ENCODE assay signal across 8 cellular contexts in the genomic region with DNA sequence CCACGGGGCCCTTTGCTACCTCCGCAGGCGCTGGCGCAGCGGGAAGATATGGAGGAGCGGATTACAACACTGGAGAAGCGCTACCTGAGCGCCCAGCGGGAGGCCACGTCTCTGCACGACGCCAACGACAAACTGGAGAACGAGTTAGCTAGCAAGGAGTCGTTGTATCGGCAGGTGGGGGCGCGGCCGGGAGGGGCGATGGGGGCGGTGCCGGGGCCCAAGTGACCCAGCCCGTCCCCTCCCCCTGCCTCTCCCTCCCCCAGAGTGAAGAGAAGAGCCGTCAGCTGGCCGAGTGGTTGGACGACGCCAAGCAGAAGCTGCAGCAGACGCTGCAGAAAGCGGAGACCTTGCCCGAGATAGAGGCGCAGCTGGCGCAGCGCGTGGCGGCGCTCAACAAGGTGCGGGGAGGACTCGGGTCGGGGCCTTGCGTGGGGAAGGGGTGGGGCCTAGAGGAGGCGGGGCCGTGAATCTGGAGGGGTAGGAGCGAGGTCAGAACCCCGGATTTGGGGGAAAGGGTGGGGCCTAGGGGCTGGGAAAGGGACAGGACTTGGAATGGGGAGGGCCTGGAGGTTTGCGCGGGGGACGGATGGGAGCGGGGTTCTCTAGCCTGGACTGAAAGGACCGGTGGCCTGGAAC. TPM values are rescaled to one million over a fixed set of nuclear protein-coding genes. Genes with fewer than 3 reads are reported as not detected.
DNase-seq lines count a peak whose midpoint lies in the region; ATAC-seq and TF ChIP-seq lines count a peak whose summit lies in the region.
"Had no signal": no experiment of that assay in that cellular context is flagged by ENCODE, and none has a peak within 500 bp of the region (broad histone marks: within the 10 kb centered on the region; RNA-seq: fewer than 3 reads in every experiment).

No MANE protein-coding gene starts in this region.

- H3K4me1 ChIP-seq in iPS-15b (ENCODE audit: control insufficient read depth, insufficient read depth, low read length) = peaks cover 11% of the 10 kb centered on the region

- peak; percentile 28 for ATAC-seq in activated T-helper 17 cell treated with anti-CD3 and anti-CD28 coated beads, Interleukin-2, amount 50 U/mL, for 72 hours (replicated peaks)

- H3K27me3 ChIP-seq in iPS-15b (ENCODE audit: control insufficient read depth, insufficient read depth, low read length) = no peaks in the 10 kb centered on the region

- H3K4me3 ChIP-seq in LNCaP clone FGC (ENCODE audit: low read depth, low read length) (peak overlapping the region; percentile 50), iPS-15b (ENCODE audit: low read depth, low read length) (peak overlapping the region; percentile 52)

- no peaks in the 10 kb centered on the region for H3K9me3 Mint-ChIP-seq in activated T-helper 17 cell treated with anti-CD3 and anti-CD28 coated beads, Interleukin-2, amount 50 U/mL, for 72 hours
- no peaks in the 10 kb centered on the region for H3K9me3 Mint-ChIP-seq in osteocyte (ENCODE audit: unreplicated experiment)

- DNase-seq in LNCaP clone FGC (ENCODE audit: low read depth) (no peak), NOMO-1 treated with DMSO at 0.1 percent for 48 hours (lab: John Stamatoyannopoulos, UW; ENCODE audit: unreplicated experiment) (no peak), osteocyte (ENCODE audit: extremely low spot score, unreplicated experiment) (no peak), globus pallidus (ENCODE audit: low spot score) (no peak)
- peak; percentile 49 for DNase-seq in stimulated activated CD8-positive, alpha-beta memory T cell treated with anti-CD3 and anti-CD28 coated beads, Interleukin-4, amount 100 ng/mL, for 48 hours
- DNase-seq: NCI-H2171 treated with DMSO at 0.1 percent for 48 hours had no signal

- no peak for TF ChIP-seq CTCF in LNCaP clone FGC (IDR thresholded peaks at IDR 0.05; ENCODE audit: control insufficient read depth, extremely low read depth, insufficient read depth)
- TF ChIP-seq CTCF in osteocyte (IDR thresholded peaks at IDR 0.05) = no peak

- H3K9ac ChIP-seq in iPS-15b (ENCODE audit: low read depth, low read length) = no peak overlapping the region

- peak overlapping the region; percentile 64 for H3K4me3 Mint-ChIP-seq in activated T-helper 17 cell treated with anti-CD3 and anti-CD28 coated beads, Interleukin-2, amount 50 U/mL, for 72 hours
- no peak overlapping the region for H3K4me3 Mint-ChIP-seq in osteocyte (ENCODE audit: unreplicated experiment)

- no peaks in the 10 kb centered on the region for H3K36me3 Mint-ChIP-seq in activated T-helper 17 cell treated with anti-CD3 and anti-CD28 coated beads, Interleukin-2, amount 50 U/mL, for 72 hours (ENCODE audit: low read depth)
- H3K36me3 Mint-ChIP-seq in osteocyte (ENCODE audit: unreplicated experiment) = no peaks in the 10 kb centered on the region

- H3K4me1 Mint-ChIP-seq in activated T-helper 17 cell treated with anti-CD3 and anti-CD28 coated beads, Interleukin-2, amount 50 U/mL, for 72 hours = peaks cover 7% of the 10 kb centered on the region
- peaks cover 13% of the 10 kb centered on the region for H3K4me1 Mint-ChIP-seq in osteocyte (ENCODE audit: unreplicated experiment)

- no peaks in the 10 kb centered on the region for H3K27me3 Mint-ChIP-seq in activated T-helper 17 cell treated with anti-CD3 and anti-CD28 coated beads, Interleukin-2, amount 50 U/mL, for 72 hours
- no peaks in the 10 kb centered on the region for H3K27me3 Mint-ChIP-seq in osteocyte (ENCODE audit: unreplicated experiment)

- H3K27ac Mint-ChIP-seq in activated T-helper 17 cell treated with anti-CD3 and anti-CD28 coated beads, Interleukin-2, amount 50 U/mL, for 72 hours = peak overlapping the region; percentile 38
- no peak overlapping the region for H3K27ac Mint-ChIP-seq in osteocyte (ENCODE audit: unreplicated experiment)

- H3K36me3 ChIP-seq in iPS-15b (ENCODE audit: control insufficient read depth, insufficient read depth, low read length) = peaks cover 3% of the 10 kb centered on the region

- no peaks in the 10 kb centered on the region for H3K9me3 ChIP-seq in iPS-15b (ENCODE audit: control insufficient read depth, insufficient read depth, low read length)

RNA-seq across cellular contexts. Expression of a gene that starts 13.7 kb away (rescaled TPM):
- 1 to 10 TPM; 3.6 to 3.9 TPM for total RNA-seq in activated T-helper 17 cell treated with anti-CD3 and anti-CD28 coated beads, Interleukin-2, amount 50 U/mL, for 72 hours
- 6.6 and 9.5 TPM in 2 replicates for total RNA-seq in osteocyte

RNA-seq across cellular contexts. Expression of a gene that starts 14.1 kb away (rescaled TPM):
- total RNA-seq in activated T-helper 17 cell treated with anti-CD3 and anti-CD28 coated beads, Interleukin-2, amount 50 U/mL, for 72 hours = 1 to 10 TPM in 1 of 2 donors, under 1 TPM in 1; 0.50 to 1.3 TPM
- 1.8 and 3.4 TPM in 2 replicates for total RNA-seq in osteocyte

RNA-seq across cellular contexts. Expression of a gene that starts 18.9 kb away (rescaled TPM):
- 1 to 10 TPM; 4.1 to 4.7 TPM for total RNA-seq in activated T-helper 17 cell treated with anti-CD3 and anti-CD28 coated beads, Interleukin-2, amount 50 U/mL, for 72 hours
- total RNA-seq in osteocyte = 7.9 and 9.9 TPM in 2 replicates

RNA-seq across cellular contexts. Expression of a gene that starts 22.1 kb away (rescaled TPM):
- not detected for total RNA-seq in activated T-helper 17 cell treated with anti-CD3 and anti-CD28 coated beads, Interleukin-2, amount 50 U/mL, for 72 hours
- total RNA-seq in osteocyte = not detected in 2 replicates

RNA-seq across cellular contexts. Expression of a gene that starts 24.5 kb away (rescaled TPM):
- under 1 TPM in 1 of 2 donors, not detected in 1; 0.52 TPM for total RNA-seq in activated T-helper 17 cell treated with anti-CD3 and anti-CD28 coated beads, Interleukin-2, amount 50 U/mL, for 72 hours
- 28.5 and 28.7 TPM in 2 replicates for total RNA-seq in osteocyte
